ENCODE assay signal across 24 cellular contexts in genomic region chr6:71537717-71538116, GRCh38.
A peak's percentile ranks its signal among the peaks of the same experiment; 100 is the strongest.
DNase-seq lines count a peak whose midpoint lies in the region; ATAC-seq and TF ChIP-seq lines count a peak whose summit lies in the region.
"Had no signal": no experiment of that assay in that cellular context is flagged by ENCODE, and none has a peak within 500 bp of the region (broad histone marks: within the 10 kb centered on the region; RNA-seq: fewer than 3 reads in every experiment).

No MANE protein-coding gene starts in this region.

- H3K4me3 ChIP-seq in astrocyte of the cerebellum (ENCODE audit: low read depth, low read length) (no peak overlapping the region), fibroblast of the aortic adventitia (ENCODE audit: low read depth, low read length) (no peak overlapping the region)
- H3K4me3 ChIP-seq: colonic mucosa, esophagus squamous epithelium had no signal

- in situ Hi-C loops in astrocyte of the cerebellum (cut with HindIII; ENCODE audit: low sequenced_read_pairs) = no loop called here

- no peak for ATAC-seq in HG03159 (IDR thresholded peaks at IDR 0.05; ENCODE audit: unreplicated experiment)
- ATAC-seq: sciatic nerve, SK-N-SH treated with all-trans-retinoic acid at 6 μM for 48 hours had no signal

- intact Hi-C loops in posterior cingulate gyrus (cut with DNase I) = no loop called here

- TF ChIP-seq CTCF in astrocyte of the cerebellum (IDR thresholded peaks at IDR 0.05; ENCODE audit: low read depth, low read length, missing control alignments) (no peak), fibroblast of the aortic adventitia (IDR thresholded peaks at IDR 0.05; ENCODE audit: insufficient read depth, low read length) (no peak)

- DNase-seq in AG08395 (ENCODE audit: low spot score) (peak; percentile 60), HCEC 1CT (peak; percentile 35), astrocyte of the cerebellum (ENCODE audit: low read depth) (peak; percentile 26), fibroblast of the aortic adventitia (ENCODE audit: low read depth) (peak; percentile 71), NCI-H2171 treated with DMSO at 0.1 percent for 48 hours (lab: John Stamatoyannopoulos, UW) (no peak), NCI-H524 (lab: John Stamatoyannopoulos, UW) (no peak), posterior cingulate gyrus (no peak)
- DNase-seq: activated CD4-positive, alpha-beta T cell treated with anti-CD3 and anti-CD28 coated beads, Interleukin-2, amount 10 ng/mL, durations not matched to agents 7 days and 5 days; activated naive CD8-positive, alpha-beta T cell treated with anti-CD3 and anti-CD28 coated beads for 36 hours; brain microvascular endothelial cell; colonic mucosa; DMS 273 treated with DMSO at 0.1 percent for 48 hours; esophagus squamous epithelium; GDM1; head of caudate nucleus; midbrain; NCI-H1105 treated with DMSO at 0.1 percent for 48 hours; NCI-H2081 treated with DMSO at 0.1 percent for 48 hours; NCI-H510A; nephron progenitor cell; WERI-Rb-1 had no signal

Comparison
In these comparisons a context has a peak if more than half of its experiments do, and no peak if none do; other contexts are left out.
1. DNase-seq: peak in AG08395 (single experiment), HCEC 1CT (single experiment), astrocyte of the cerebellum (single experiment) and fibroblast of the aortic adventitia (single experiment); none in NCI-H2171 treated with DMSO at 0.1 percent for 48 hours (single experiment), NCI-H524 (0 of 2) and posterior cingulate gyrus (0 of 10).